Comparison of ENCODE assay signal across 13 cellular contexts in genomic region chr19:5955638-5955935, GRCh38. TPM values are rescaled to one million over a fixed set of nuclear protein-coding genes. Genes with fewer than 3 reads are reported as not detected.
DNase-seq lines count a peak whose midpoint lies in the region; ATAC-seq, FAIRE-seq and TF ChIP-seq lines count a peak whose summit lies in the region.
"Had no signal": no experiment of that assay in that cellular context is flagged by ENCODE, and none has a peak within 500 bp of the region (broad histone marks: within the 10 kb centered on the region; RNA-seq: fewer than 3 reads in every experiment).

No MANE protein-coding gene starts in this region.

- no peak for DNase-seq in natural killer cell treated with Interleukin-12 subunit alpha and Interleukin-12 subunit beta and Interleukin-15 and Interleukin-18, amount 100 ng/mL, for 72 hours (ENCODE audit: low spot score)
- DNase-seq in natural killer cell = no peak
- DNase-seq in T-cell = no peak
- no peak for DNase-seq in vagina (ENCODE audit: extremely low spot score in 2 of 2)
- DNase-seq in GM19239 (ENCODE audit: insufficient read length, low spot score) = no peak
- DNase-seq in ACHN = no peak
- no peak for DNase-seq in GF-D8 (lab: John Stamatoyannopoulos, UW)
- DNase-seq: activated T-cell treated with anti-CD3 and anti-CD28 coated beads for 4 hours, caudate nucleus, mucosa of descending colon, NCI-H1105, substantia nigra had no signal

- H3K27ac ChIP-seq in gastroesophageal sphincter = peak overlapping the region; percentile 21 to 86 (median 84)
- peak overlapping the region; percentile 18 for H3K27ac ChIP-seq in vagina

- POLR2A ChIA-PET in T-cell (lab: Charles Lee) = no interaction called here

- H3K4me1 ChIP-seq in gastroesophageal sphincter = peaks cover 32 to 100% (median 64%) of the 10 kb centered on the region in 3 donors
- peaks cover 81% of the 10 kb centered on the region for H3K4me1 ChIP-seq in vagina

- peaks cover 0 to 4% of the 10 kb centered on the region in 2 donors for H3K36me3 ChIP-seq in gastroesophageal sphincter
- H3K36me3 ChIP-seq in vagina = no peaks in the 10 kb centered on the region

- intact Hi-C loops in natural killer cell (cut with micrococcal nuclease) (no loop called here), vagina (cut with DNase I) (no loop called here)

- H3K36me3 Mint-ChIP-seq in natural killer cell treated with Interleukin-12 subunit alpha and Interleukin-12 subunit beta and Interleukin-15 and Interleukin-18, amount 100 ng/mL, for 72 hours = no peaks in the 10 kb centered on the region
- no peaks in the 10 kb centered on the region for H3K36me3 Mint-ChIP-seq in natural killer cell
- H3K36me3 Mint-ChIP-seq in T-cell = peaks cover 3% of the 10 kb centered on the region

- no peak overlapping the region for H3K4me3 ChIP-seq in gastroesophageal sphincter
- H3K4me3 ChIP-seq in vagina = no peak overlapping the region
- H3K4me3 ChIP-seq: mucosa of descending colon had no signal

- no peaks in the 10 kb centered on the region for H3K27me3 Mint-ChIP-seq in natural killer cell treated with Interleukin-12 subunit alpha and Interleukin-12 subunit beta and Interleukin-15 and Interleukin-18, amount 100 ng/mL, for 72 hours
- H3K27me3 Mint-ChIP-seq in natural killer cell (ENCODE audit: low read depth in 2 of 2) = no peaks in the 10 kb centered on the region
- H3K27me3 Mint-ChIP-seq in T-cell = no peaks in the 10 kb centered on the region

- no peak for FAIRE-seq in GM19239 (lab: Jason Lieb, UNC)

- peak overlapping the region; percentile 20 for H3K4me3 Mint-ChIP-seq in natural killer cell treated with Interleukin-12 subunit alpha and Interleukin-12 subunit beta and Interleukin-15 and Interleukin-18, amount 100 ng/mL, for 72 hours
- H3K4me3 Mint-ChIP-seq in natural killer cell = no peak overlapping the region
- H3K4me3 Mint-ChIP-seq in T-cell = no peak overlapping the region

- no peak for ATAC-seq in natural killer cell treated with Interleukin-12 subunit alpha and Interleukin-12 subunit beta and Interleukin-15 and Interleukin-18, amount 100 ng/mL, for 72 hours
- ATAC-seq in natural killer cell = no peak
- ATAC-seq in T-cell (replicated peaks in 1 of 4) = no peak
- no peak for ATAC-seq in gastroesophageal sphincter
- ATAC-seq: mucosa of descending colon had no signal

- no peaks in the 10 kb centered on the region for H3K9me3 ChIP-seq in gastroesophageal sphincter
- no peaks in the 10 kb centered on the region for H3K9me3 ChIP-seq in vagina
- H3K9me3 ChIP-seq: mucosa of descending colon had no signal

- CTCF ChIA-PET in T-cell (lab: Charles Lee) = interaction anchor here in 1 of 2 donors (1.1 kb wide), 1 partner anchor 12 kb away, joined by 4 read pairs; no protein-coding TSS in a partner anchor

- 39 to 60% methylated on average over 1 to 3 of the region's 3 CpGs for WGBS in gastroesophageal sphincter (ENCODE audit: low coverage in 1 of 2), 2 donors

- in situ Hi-C loops in ACHN (cut with HindIII; ENCODE audit: low pct_ligation_motif_present, low pct_unique_long_range_greater_than_20kb, low sequenced_read_pairs) = no loop called here

- no peak for TF ChIP-seq EP300 in gastroesophageal sphincter (IDR thresholded peaks at IDR 0.05)

- TF ChIP-seq POLR2A in gastroesophageal sphincter (IDR thresholded peaks at IDR 0.05) = no peak
- TF ChIP-seq POLR2A in vagina (IDR thresholded peaks at IDR 0.05) = no peak

- H3K9me3 Mint-ChIP-seq in natural killer cell treated with Interleukin-12 subunit alpha and Interleukin-12 subunit beta and Interleukin-15 and Interleukin-18, amount 100 ng/mL, for 72 hours = no peaks in the 10 kb centered on the region
- H3K9me3 Mint-ChIP-seq in natural killer cell = no peaks in the 10 kb centered on the region
- no peaks in the 10 kb centered on the region for H3K9me3 Mint-ChIP-seq in T-cell

- H3K27ac Mint-ChIP-seq in natural killer cell treated with Interleukin-12 subunit alpha and Interleukin-12 subunit beta and Interleukin-15 and Interleukin-18, amount 100 ng/mL, for 72 hours = peak overlapping the region; percentile 37 to 61
- H3K27ac Mint-ChIP-seq in natural killer cell = peak overlapping the region in 1 of 2 donors; percentile 56
- peak overlapping the region; percentile 61 to 77 for H3K27ac Mint-ChIP-seq in T-cell

- TF ChIP-seq CTCF in natural killer cell (IDR thresholded peaks at IDR 0.05) = no peak
- no peak for TF ChIP-seq CTCF in gastroesophageal sphincter (IDR thresholded peaks at IDR 0.05)
- TF ChIP-seq CTCF in vagina (IDR thresholded peaks at IDR 0.05) = no peak

- H3K27me3 ChIP-seq in gastroesophageal sphincter (no peaks in the 10 kb centered on the region), vagina (no peaks in the 10 kb centered on the region)

- peaks cover 56 to 58% of the 10 kb centered on the region in 2 donors for H3K4me1 Mint-ChIP-seq in natural killer cell treated with Interleukin-12 subunit alpha and Interleukin-12 subunit beta and Interleukin-15 and Interleukin-18, amount 100 ng/mL, for 72 hours (ENCODE audit: low read depth in 2 of 2)
- H3K4me1 Mint-ChIP-seq in natural killer cell = peaks cover 73 to 85% of the 10 kb centered on the region in 2 donors
- H3K4me1 Mint-ChIP-seq in T-cell = peaks cover 84 to 96% (median 95%) of the 10 kb centered on the region in 3 donors

RNA-seq across cellular contexts. Expression of gene RANBP3, which starts 22.4 kb away (rescaled TPM):
- total RNA-seq in natural killer cell treated with Interleukin-12 subunit alpha and Interleukin-12 subunit beta and Interleukin-15 and Interleukin-18, amount 100 ng/mL, for 72 hours = 100 to 1,000 TPM in 1 of 2 donors, 10 to 100 TPM in 1; 96.5 to 119 TPM
- total RNA-seq in natural killer cell (10 to 100 TPM; 73.9 to 95.2 (median 89.7) TPM), T-cell (100 to 1,000 TPM in 2 of 5 donors, 10 to 100 TPM in 3; 90.2 to 101 (median 98.3) TPM), gastroesophageal sphincter (100 to 1,000 TPM in 2 of 4 donors, 10 to 100 TPM in 2; 87.0 to 125 (median 104) TPM), vagina (110 TPM)

RNA-seq across cellular contexts. Expression of gene CAPS, which starts 41.5 kb away (rescaled TPM):
- total RNA-seq in natural killer cell treated with Interleukin-12 subunit alpha and Interleukin-12 subunit beta and Interleukin-15 and Interleukin-18, amount 100 ng/mL, for 72 hours = 1 to 10 TPM; 7.6 to 8.6 TPM
- total RNA-seq in natural killer cell = 10 to 100 TPM; 34.0 to 41.6 (median 38.3) TPM
- 10 to 100 TPM; 43.3 to 74.8 (median 69.8) TPM for total RNA-seq in T-cell
- 10 to 100 TPM in 3 of 4 donors, 1 to 10 TPM in 1; 10.0 to 19.6 (median 15.2) TPM for total RNA-seq in gastroesophageal sphincter
- total RNA-seq in vagina = 35.8 TPM

RNA-seq across cellular contexts. Expression of gene VMAC, which starts 50.9 kb away (rescaled TPM):
- total RNA-seq in natural killer cell treated with Interleukin-12 subunit alpha and Interleukin-12 subunit beta and Interleukin-15 and Interleukin-18, amount 100 ng/mL, for 72 hours = 1 to 10 TPM; 4.4 to 6.7 TPM
- total RNA-seq in natural killer cell = 10 to 100 TPM; 21.1 to 26.3 (median 24.2) TPM
- total RNA-seq in T-cell = 10 to 100 TPM; 23.8 to 35.9 (median 30.9) TPM
- 1 to 10 TPM; 5.0 to 9.3 (median 8.0) TPM for total RNA-seq in gastroesophageal sphincter
- 7.9 TPM for total RNA-seq in vagina

RNA-seq across cellular contexts. Expression of gene NDUFA11, which starts 52.0 kb away (rescaled TPM):
- total RNA-seq in natural killer cell treated with Interleukin-12 subunit alpha and Interleukin-12 subunit beta and Interleukin-15 and Interleukin-18, amount 100 ng/mL, for 72 hours = 100 to 1,000 TPM; 170 to 189 TPM
- total RNA-seq in natural killer cell (100 to 1,000 TPM; 111 to 115 (median 113) TPM), T-cell (100 to 1,000 TPM; 106 to 198 (median 185) TPM), gastroesophageal sphincter (100 to 1,000 TPM; 244 to 299 (median 265) TPM), vagina (318 TPM)
